In genomic region chr1:33624991-33625870, GRCh38 we compare ENCODE assay signal across 13 cellular contexts.
DNase-seq lines count a peak whose midpoint lies in the region; ATAC-seq, FAIRE-seq and TF ChIP-seq lines count a peak whose summit lies in the region.
"Had no signal": no experiment of that assay in that cellular context is flagged by ENCODE, and none has a peak within 500 bp of the region (broad histone marks: within the 10 kb centered on the region; RNA-seq: fewer than 3 reads in every experiment).

No MANE protein-coding gene starts in this region.

- no peaks in the 10 kb centered on the region for H3K9me3 ChIP-seq in MM.1S (replicated peaks; ENCODE audit: insufficient read depth, low read length)

- no peak overlapping the region for H3K9ac ChIP-seq in MM.1S (ENCODE audit: low read length)

- no peak overlapping the region for H3K27ac ChIP-seq in MM.1S (ENCODE audit: low read length)

- H3K4me1 Mint-ChIP-seq in endothelial cell (ENCODE audit: unreplicated experiment): peaks cover 23% of the 10 kb centered on the region

- peak; percentile 30 for FAIRE-seq in urothelium cell line (lab: Jason Lieb, UNC)

- TF ChIP-seq CTCF in MM.1S (IDR thresholded peaks at IDR 0.05; ENCODE audit: low read length) (peak; percentile 56), endothelial cell (IDR thresholded peaks at IDR 0.05; ENCODE audit: unreplicated experiment) (peak; percentile 57)

- no peaks in the 10 kb centered on the region for H3K79me2 ChIP-seq in MM.1S (ENCODE audit: low read length)

- H3K27ac Mint-ChIP-seq in endothelial cell (ENCODE audit: unreplicated experiment): no peak overlapping the region

- no peak overlapping the region for H3K4me3 ChIP-seq in MM.1S (ENCODE audit: low read length)

- DNase-seq in stimulated activated CD4-positive, alpha-beta T cell treated with anti-CD3 and anti-CD28 coated beads, Interleukin-1b, Interleukin-23, amount 100 ng/mL, for 48 hours: peak; percentile 13
- no peak for DNase-seq in stimulated activated CD4-positive, alpha-beta T cell treated with anti-CD3 and anti-CD28 coated beads, Interleukin-4, amount 100 ng/mL, for 4 hours
- DNase-seq in MM.1S (peak; percentile 9), endothelial cell (ENCODE audit: low spot score) (no peak), urothelium cell line (ENCODE audit: low spot score) (peak; percentile 47), NCI-H774 (lab: John Stamatoyannopoulos, UW) (no peak)
- no peak for DNase-seq in stimulated activated naive CD4-positive, alpha-beta T cell (lab: John Stamatoyannopoulos, UW)
- DNase-seq: activated CD4-positive, CD25-positive, alpha-beta regulatory T cell treated with anti-CD3 and anti-CD28 coated beads, Interleukin-2, amount 50 U/mL, for 72 hours; cortex of kidney; GF-D8; NCI-H524 treated with DMSO at 0.1 percent for 48 hours; stimulated activated naive CD4-positive, alpha-beta T cell treated with Interleukin-2 at 50 U/mL for 16 hours had no signal

- H3K36me3 ChIP-seq in MM.1S (replicated peaks; ENCODE audit: insufficient read depth, low read length): no peaks in the 10 kb centered on the region

- H3K4me1 ChIP-seq in MM.1S (ENCODE audit: low read length): no peaks in the 10 kb centered on the region

- no peak for ATAC-seq in GM21737 (IDR thresholded peaks at IDR 0.05; ENCODE audit: unreplicated experiment)

- no peaks in the 10 kb centered on the region for H3F3A ChIP-seq in MM.1S (ENCODE audit: insufficient read depth, low read length)

- H3K9me2 ChIP-seq in MM.1S (replicated peaks; ENCODE audit: insufficient read depth, low read length): no peaks in the 10 kb centered on the region

- no peak overlapping the region for H3K4me2 ChIP-seq in MM.1S (ENCODE audit: low read depth, low read length)

- H3K9me3 Mint-ChIP-seq in endothelial cell (ENCODE audit: unreplicated experiment): no peaks in the 10 kb centered on the region

- H3K36me3 Mint-ChIP-seq in endothelial cell (ENCODE audit: low read depth, unreplicated experiment): peaks cover 3% of the 10 kb centered on the region

- no peaks in the 10 kb centered on the region for H3K27me3 Mint-ChIP-seq in endothelial cell (ENCODE audit: unreplicated experiment)

- no peak overlapping the region for H2AFZ ChIP-seq in MM.1S (ENCODE audit: low read length)

- peaks cover 41% of the 10 kb centered on the region for H3K27me3 ChIP-seq in MM.1S (replicated peaks; ENCODE audit: insufficient read depth, low read length)

- no peaks in the 10 kb centered on the region for H4K20me1 ChIP-seq in MM.1S (ENCODE audit: insufficient read depth, low read length)

- H3K4me3 Mint-ChIP-seq in endothelial cell (ENCODE audit: unreplicated experiment): no peak overlapping the region

Comparison
In these comparisons a context has a peak if more than half of its experiments do, and no peak if none do; other contexts are left out.
1. DNase-seq: peak in stimulated activated CD4-positive, alpha-beta T cell treated with anti-CD3 and anti-CD28 coated beads, Interleukin-1b, Interleukin-23, amount 100 ng/mL, for 48 hours (single experiment), MM.1S (single experiment) and urothelium cell line (single experiment); none in stimulated activated CD4-positive, alpha-beta T cell treated with anti-CD3 and anti-CD28 coated beads, Interleukin-4, amount 100 ng/mL, for 4 hours (0 of 2), endothelial cell (single experiment), NCI-H774 (single experiment) and stimulated activated naive CD4-positive, alpha-beta T cell (0 of 6).